Comparison of ENCODE assay signal across 28 cellular contexts in genomic region chr4:165474784-165475705, GRCh38.
"Had no signal": no experiment of that assay in that cellular context is flagged by ENCODE, and none has a peak within 500 bp of the region (broad histone marks: within the 10 kb centered on the region; RNA-seq: fewer than 3 reads in every experiment).

No MANE protein-coding gene starts in this region.

- H3K36me3 ChIP-seq: colonic mucosa, esophagus muscularis mucosa, gastrocnemius medialis, heart right ventricle had no signal

- H3K4me3 ChIP-seq: body of pancreas, cardiac muscle cell, colonic mucosa, esophagus muscularis mucosa, gastrocnemius medialis, heart right ventricle had no signal

- DNase-seq: activated CD4-positive, alpha-beta T cell treated with anti-CD3 and anti-CD28 coated beads for 36 hours; activated CD4-positive, alpha-beta T cell treated with anti-CD3 and anti-CD28 coated beads, Interleukin-2, amount 50 U/mL, for 1 hour; activated CD4-positive, alpha-beta T cell treated with anti-CD3 and anti-CD28 coated beads, Interleukin-2, amount 50 U/mL, for 48 hours; activated CD4-positive, CD25-positive, alpha-beta regulatory T cell; activated CD4-positive, CD25-positive, alpha-beta regulatory T cell treated with anti-CD3 and anti-CD28 coated beads, Interleukin-2, amount 50 U/mL, for 72 hours; activated CD8-positive, alpha-beta memory T cell treated with anti-CD3 and anti-CD28 coated beads for 24 hours; activated CD8-positive, alpha-beta T cell treated with anti-CD3 and anti-CD28 coated beads for 36 hours; activated effector memory CD4-positive, alpha-beta T cell treated with Interleukin-2 at 50 U/mL for 16 hours; activated gamma-delta T cell treated with Interleukin-2 at 50 U/mL for 16 hours; activated naive CD4-positive, alpha-beta T cell treated with anti-CD3 and anti-CD28 coated beads, Interleukin-2, amount 50 U/mL, for 16 hours; activated naive CD4-positive, alpha-beta T cell treated with Interleukin-2 at 50 U/mL for 16 hours; activated T-cell treated with anti-CD3 and anti-CD28 coated beads, Interleukin-2, amount 50 U/mL, for 4 hours; amniotic stem cell; anterior cingulate cortex; body of pancreas; central memory CD4-positive, alpha-beta T cell; cerebellar nuclear complex; colonic mucosa; effector CD8-positive, alpha-beta T cell; foreskin keratinocyte; gastrocnemius medialis; glutamatergic neuron; heart right ventricle; T-helper 2 cell had no signal

- H3K4me1 Mint-ChIP-seq: activated CD4-positive, alpha-beta T cell treated with anti-CD3 and anti-CD28 coated beads for 36 hours; activated T-helper 17 cell treated with anti-CD3 and anti-CD28 coated beads, Interleukin-2, amount 50 U/mL, for 72 hours had no signal

- H3K4me3 Mint-ChIP-seq: activated CD4-positive, alpha-beta T cell treated with anti-CD3 and anti-CD28 coated beads for 36 hours; activated CD8-positive, alpha-beta T cell treated with anti-CD3 and anti-CD28 coated beads for 36 hours; activated naive CD8-positive, alpha-beta T cell; activated T-cell treated with anti-CD3 and anti-CD28 coated beads, Interleukin-2, amount 50 U/mL, for 4 hours; activated T-helper 17 cell treated with anti-CD3 and anti-CD28 coated beads, Interleukin-2, amount 50 U/mL, for 72 hours had no signal

- H3K9me3 ChIP-seq: colonic mucosa, esophagus muscularis mucosa, gastrocnemius medialis had no signal

- H3K27me3 ChIP-seq: body of pancreas, cardiac muscle cell, colonic mucosa, esophagus muscularis mucosa, foreskin keratinocyte, gastrocnemius medialis, heart right ventricle had no signal

- H3K36me3 Mint-ChIP-seq: activated naive CD8-positive, alpha-beta T cell had no signal

- H3K4me1 ChIP-seq: body of pancreas, colonic mucosa, foreskin keratinocyte, gastrocnemius medialis, heart right ventricle had no signal

- H3K27ac Mint-ChIP-seq: activated CD4-positive, alpha-beta T cell treated with anti-CD3 and anti-CD28 coated beads for 36 hours; activated CD8-positive, alpha-beta T cell treated with anti-CD3 and anti-CD28 coated beads for 36 hours; activated naive CD8-positive, alpha-beta T cell; activated T-helper 17 cell treated with anti-CD3 and anti-CD28 coated beads, Interleukin-2, amount 50 U/mL, for 72 hours had no signal

- H3K27ac ChIP-seq: body of pancreas, cardiac muscle cell, colonic mucosa, esophagus muscularis mucosa, foreskin keratinocyte, gastrocnemius medialis, heart right ventricle had no signal

- ATAC-seq: activated CD4-positive, alpha-beta T cell treated with anti-CD3 and anti-CD28 coated beads for 36 hours; activated CD8-positive, alpha-beta T cell treated with anti-CD3 and anti-CD28 coated beads for 36 hours; activated T-cell treated with anti-CD3 and anti-CD28 coated beads, Interleukin-2, amount 50 U/mL, for 4 hours; activated T-helper 17 cell treated with anti-CD3 and anti-CD28 coated beads, Interleukin-2, amount 50 U/mL, for 72 hours; body of pancreas; foreskin keratinocyte; gastrocnemius medialis; heart right ventricle had no signal
